26 cellular contexts compared by ENCODE assay signal in genomic region chr20:50953821-50954220, GRCh38. TPM values are rescaled to one million over a fixed set of nuclear protein-coding genes. Genes with fewer than 3 reads are reported as not detected.
DNase-seq lines count a peak whose midpoint lies in the region; ATAC-seq, FAIRE-seq and TF ChIP-seq lines count a peak whose summit lies in the region.
"Had no signal": no experiment of that assay in that cellular context is flagged by ENCODE, and none has a peak within 500 bp of the region (broad histone marks: within the 10 kb centered on the region; RNA-seq: fewer than 3 reads in every experiment).

No MANE protein-coding gene starts in this region.

- H3K4me3 Mint-ChIP-seq in MCF 10A (ENCODE audit: unreplicated experiment): no peak overlapping the region
- H3K4me3 Mint-ChIP-seq in effector memory CD8-positive, alpha-beta T cell: no peak overlapping the region
- H3K4me3 Mint-ChIP-seq: CD4-positive, alpha-beta T cell had no signal

- intact Hi-C loops in mammary epithelial cell (cut with micrococcal nuclease): no loop called here
- intact Hi-C loops in MCF 10A (cut with micrococcal nuclease): no loop called here
- intact Hi-C loops in OCI-LY7 (cut with micrococcal nuclease; ENCODE audit: unreplicated experiment): no loop called here

- ATAC-seq in RWPE2 (ENCODE audit: low read depth): peak; percentile 38; the same call in 2 of the 3 replicates
- ATAC-seq in effector memory CD8-positive, alpha-beta T cell (replicated peaks): no peak
- ATAC-seq: A549, HCT116, PC-3 had no signal

- TF ChIP-seq CTCF in mammary epithelial cell (conservative IDR thresholded peaks at IDR 0.05 in 1 of 2, IDR thresholded peaks at IDR 0.05 in 1 of 2; ENCODE audit: extremely low read depth in 1 of 2, insufficient read depth in 1 of 2, low read depth in 1 of 2, low read length in 2 of 2) (no peak), MCF 10A (IDR thresholded peaks at IDR 0.05; ENCODE audit: unreplicated experiment) (no peak), RWPE2 (IDR thresholded peaks at IDR 0.05; ENCODE audit: poor library complexity, severe bottlenecking) (no peak), keratinocyte (optimal IDR thresholded peaks at IDR 0.05 in 1 of 3, IDR thresholded peaks at IDR 0.05 in 1 of 3, conservative IDR thresholded peaks at IDR 0.05 in 1 of 3; ENCODE audit: extremely low read depth in 1 of 3, insufficient read depth in 2 of 3, low read length in 3 of 3) (no peak), OCI-LY7 (conservative IDR thresholded peaks at IDR 0.05; ENCODE audit: low read length) (no peak)

- H3K36me3 Mint-ChIP-seq in MCF 10A (ENCODE audit: insufficient read depth, unreplicated experiment): peaks cover 86% of the 10 kb centered on the region
- H3K36me3 Mint-ChIP-seq in effector memory CD8-positive, alpha-beta T cell (ENCODE audit: insufficient read depth): peaks cover 85% of the 10 kb centered on the region

- H3K4me3 ChIP-seq in mammary epithelial cell (replicated peaks in 1 of 3; ENCODE audit: insufficient read depth in 1 of 3, low read depth in 2 of 3, low read length in 3 of 3): no peak overlapping the region
- no peak overlapping the region for H3K4me3 ChIP-seq in RWPE2 (ENCODE audit: severe bottlenecking)
- no peak overlapping the region for H3K4me3 ChIP-seq in keratinocyte (ENCODE audit: control insufficient read depth in 2 of 3, extremely low read depth in 1 of 3, insufficient read depth in 2 of 3, low read depth in 1 of 3, low read length in 3 of 3)
- H3K4me3 ChIP-seq in OCI-LY7 (ENCODE audit: low read depth, low read length, poor library complexity, severe bottlenecking): no peak overlapping the region
- H3K4me3 ChIP-seq: A549; BLaER1 treated with 17β-estradiol and CSF1 and Interleukin-3, amounts not matched to agents 10 nM and 100 nM; SJSA1 had no signal

- H2AFZ ChIP-seq in mammary epithelial cell (ENCODE audit: low read depth, low read length): no peak overlapping the region
- no peak overlapping the region for H2AFZ ChIP-seq in keratinocyte (ENCODE audit: control insufficient read depth, low read length)
- H2AFZ ChIP-seq in OCI-LY7 (ENCODE audit: low read length): no peak overlapping the region

- H3K36me3 ChIP-seq in mammary epithelial cell (ENCODE audit: insufficient read depth, low read length): peaks cover 19% of the 10 kb centered on the region
- peaks cover 81% of the 10 kb centered on the region for H3K36me3 ChIP-seq in RWPE2 (ENCODE audit: low read depth)
- H3K36me3 ChIP-seq in keratinocyte (ENCODE audit: control insufficient read depth in 2 of 2, extremely low read depth in 1 of 2, insufficient read depth in 2 of 2, low read length in 2 of 2): peaks cover 17 to 23% of the 10 kb centered on the region in 2 experiments
- peaks cover 78% of the 10 kb centered on the region for H3K36me3 ChIP-seq in OCI-LY7 (ENCODE audit: insufficient read depth, low read length)

- no peak for FAIRE-seq in keratinocyte (lab: Jason Lieb, UNC)
- FAIRE-seq: A549, GM12891 had no signal

- H3K9me1 ChIP-seq in keratinocyte (ENCODE audit: control insufficient read depth, extremely low read depth, insufficient read depth, low read length): no peaks in the 10 kb centered on the region

- no peak overlapping the region for H3K9ac ChIP-seq in mammary epithelial cell (ENCODE audit: insufficient read depth, low read length)
- H3K9ac ChIP-seq in keratinocyte (ENCODE audit: control insufficient read depth, extremely low read depth, insufficient read depth, low read length): no peak overlapping the region

- no peaks in the 10 kb centered on the region for H3K9me2 ChIP-seq in OCI-LY7 (ENCODE audit: insufficient read depth, low read length)

- POLR2A ChIA-PET in MCF 10A (lab: Yijun Ruan, JAX) (no interaction called here), OCI-LY7 (lab: Charles Lee) (no interaction called here)

- peak overlapping the region; percentile 22 for H3K27ac ChIP-seq in mammary epithelial cell (ENCODE audit: insufficient read depth, low read depth, low read length)
- no peak overlapping the region for H3K27ac ChIP-seq in RWPE2 (ENCODE audit: poor library complexity, severe bottlenecking)
- peak overlapping the region; percentile 27 for H3K27ac ChIP-seq in keratinocyte (ENCODE audit: control insufficient read depth, insufficient read depth, low read length)
- no peak overlapping the region for H3K27ac ChIP-seq in OCI-LY7 (ENCODE audit: low read depth, low read length, poor library complexity, severe bottlenecking)
- H3K27ac ChIP-seq: A549; BLaER1 treated with 17β-estradiol and CSF1 and Interleukin-3, amounts not matched to agents 10 nM and 100 nM; SJSA1 had no signal

- peak; percentile 44 for DNase-seq in mammary epithelial cell
- no peak for DNase-seq in MCF 10A (ENCODE audit: unreplicated experiment)
- no peak for DNase-seq in RWPE2 (ENCODE audit: low spot score)
- no peak for DNase-seq in keratinocyte (ENCODE audit: low read depth, low spot score)
- DNase-seq in effector memory CD8-positive, alpha-beta T cell: no peak
- no peak for DNase-seq in OCI-LY7 (ENCODE audit: low spot score)
- no peak for DNase-seq in D341Med (ENCODE audit: low spot score)
- DNase-seq: AML-193; CD4-positive, alpha-beta T cell; EL; GDM1; IMR-90; KG1; NCI-H1105; NCI-H1436 treated with DMSO at 0.1 percent for 48 hours; NCI-H187 treated with DMSO at 0.1 percent for 48 hours; NCI-H2171 treated with DMSO at 0.1 percent for 48 hours; NCI-H524; NCI-H748 treated with DMSO at 0.1 percent for 48 hours; PC-3; Right ventricle myocardium superior had no signal

- no peak overlapping the region for H3K27ac Mint-ChIP-seq in MCF 10A (ENCODE audit: low read depth, unreplicated experiment)
- H3K27ac Mint-ChIP-seq in effector memory CD8-positive, alpha-beta T cell: no peak overlapping the region
- H3K27ac Mint-ChIP-seq: CD4-positive, alpha-beta T cell had no signal

- H3K9me3 Mint-ChIP-seq in MCF 10A (ENCODE audit: unreplicated experiment): no peaks in the 10 kb centered on the region
- no peaks in the 10 kb centered on the region for H3K9me3 Mint-ChIP-seq in effector memory CD8-positive, alpha-beta T cell
- H3K9me3 Mint-ChIP-seq: CD4-positive, alpha-beta T cell had no signal

- H3K4me1 ChIP-seq in mammary epithelial cell (ENCODE audit: insufficient read depth, low read length) (peaks cover 16% of the 10 kb centered on the region), RWPE2 (ENCODE audit: insufficient read depth, poor library complexity, severe bottlenecking) (peaks cover 41% of the 10 kb centered on the region), keratinocyte (ENCODE audit: control insufficient read depth, extremely low read depth, insufficient read depth, low read length) (peaks cover 11% of the 10 kb centered on the region), OCI-LY7 (ENCODE audit: insufficient read depth, low read length, poor library complexity, severe bottlenecking) (peaks cover 21% of the 10 kb centered on the region)

- no TSS peak for BruUV-seq in mammary epithelial cell (replicated peaks; lab: Mats Ljungman, UMichigan)
- no TSS peak for BruUV-seq in MCF 10A (replicated peaks; lab: Mats Ljungman, UMichigan)
- no TSS peak for BruUV-seq in OCI-LY7 (replicated peaks; lab: Mats Ljungman, UMichigan)

- H3K4me2 ChIP-seq in mammary epithelial cell (ENCODE audit: insufficient read depth, low read depth, low read length) (no peak overlapping the region), keratinocyte (ENCODE audit: control insufficient read depth, extremely low read depth, insufficient read depth, low read depth, low read length) (no peak overlapping the region), OCI-LY7 (ENCODE audit: low read length) (no peak overlapping the region)
- H3K4me2 ChIP-seq: A549; BLaER1 treated with 17β-estradiol and CSF1 and Interleukin-3, amounts not matched to agents 10 nM and 100 nM had no signal

- no peaks in the 10 kb centered on the region for H3K27me3 Mint-ChIP-seq in MCF 10A (ENCODE audit: insufficient read depth, unreplicated experiment)
- no peaks in the 10 kb centered on the region for H3K27me3 Mint-ChIP-seq in effector memory CD8-positive, alpha-beta T cell
- H3K27me3 Mint-ChIP-seq: CD4-positive, alpha-beta T cell had no signal

- peaks cover 93% of the 10 kb centered on the region for H3K79me2 ChIP-seq in mammary epithelial cell (ENCODE audit: insufficient read depth, low read length)
- peaks cover 87% of the 10 kb centered on the region for H3K79me2 ChIP-seq in keratinocyte (ENCODE audit: control insufficient read depth, insufficient read depth, low read length)
- peaks cover 78% of the 10 kb centered on the region for H3K79me2 ChIP-seq in OCI-LY7 (ENCODE audit: insufficient read depth, low read depth, low read length)

- H3K9me3 ChIP-seq in mammary epithelial cell (replicated peaks; ENCODE audit: insufficient read depth, low read length) (no peaks in the 10 kb centered on the region), RWPE2 (ENCODE audit: severe bottlenecking) (no peaks in the 10 kb centered on the region), keratinocyte (ENCODE audit: control insufficient read depth, low read depth, low read length) (no peaks in the 10 kb centered on the region), OCI-LY7 (ENCODE audit: low read length) (no peaks in the 10 kb centered on the region)
- H3K9me3 ChIP-seq: A549; BLaER1 treated with 17β-estradiol and CSF1 and Interleukin-3, amounts not matched to agents 10 nM and 100 nM; SJSA1 had no signal

- peaks cover 15% of the 10 kb centered on the region for H3K4me1 Mint-ChIP-seq in MCF 10A (ENCODE audit: insufficient read depth, unreplicated experiment)
- peaks cover 18 to 26% of the 10 kb centered on the region in 2 donors for H3K4me1 Mint-ChIP-seq in effector memory CD8-positive, alpha-beta T cell (ENCODE audit: low read depth in 2 of 2)

- H3K27me3 ChIP-seq in mammary epithelial cell (ENCODE audit: insufficient read depth, low read length) (no peaks in the 10 kb centered on the region), RWPE2 (ENCODE audit: insufficient read depth, poor library complexity, severe bottlenecking) (no peaks in the 10 kb centered on the region), keratinocyte (ENCODE audit: control insufficient read depth, extremely low read depth, insufficient read depth, low read length) (no peaks in the 10 kb centered on the region)
- H3K27me3 ChIP-seq: BLaER1 treated with 17β-estradiol and CSF1 and Interleukin-3, amounts not matched to agents 10 nM and 100 nM; SJSA1 had no signal

- CTCF ChIA-PET in mammary epithelial cell (lab: Charles Lee; ENCODE audit: low non-redundant PET): no interaction called here
- CTCF ChIA-PET in MCF 10A (lab: Yijun Ruan, JAX): no interaction called here
- CTCF ChIA-PET in OCI-LY7 (lab: Charles Lee; ENCODE audit: unreplicated experiment): no interaction called here

- in situ Hi-C loops in mammary epithelial cell (cut with MboI; ENCODE audit: low sequenced_read_pairs in 2 of 2): no loop called here

- H4K20me1 ChIP-seq in mammary epithelial cell (ENCODE audit: insufficient read depth, low read length) (no peaks in the 10 kb centered on the region), keratinocyte (ENCODE audit: control insufficient read depth, extremely low read depth, insufficient read depth, low read length) (peaks cover 9% of the 10 kb centered on the region), OCI-LY7 (ENCODE audit: insufficient read depth, low read length) (peaks cover 40% of the 10 kb centered on the region)

- dilution Hi-C loops in mammary epithelial cell (cut with HindIII; ENCODE audit: low sequenced_read_pairs) (no loop called here), keratinocyte (cut with MboI; ENCODE audit: extremely low pct_ligation_motif_present, low sequenced_read_pairs) (no loop called here)

RNA-seq across cellular contexts. Expression of gene DPM1, which starts 4.5 kb away (rescaled TPM):
- 10 to 100 TPM; 63.5 to 63.9 TPM for total RNA-seq in mammary epithelial cell
- polyA plus RNA-seq in mammary epithelial cell: 71.9 TPM
- polyA minus RNA-seq in mammary epithelial cell: 14.3 TPM
- total RNA-seq in MCF 10A (2022): 66.8 and 79.8 TPM in 2 replicates
- polyA plus RNA-seq in keratinocyte: 57.2 to 99.4 TPM (median 78.0 TPM) in 3 replicates
- 54.8 TPM for polyA plus RNA-seq in keratinocyte (2011; ENCODE audit: low read depth)
- polyA plus RNA-seq in keratinocyte (2011; cell fraction: cytosol; rRNA removed): 52.2 and 67.8 TPM in 2 replicates
- 56.3 and 100 TPM in 2 replicates for polyA plus RNA-seq in keratinocyte (2011; cell fraction: nucleus; rRNA removed)
- polyA plus RNA-seq in keratinocyte (2012; ENCODE audit: low replicate concordance): 64.9 and 71.9 TPM in 2 replicates
- polyA minus RNA-seq in keratinocyte: 4.3 to 21.9 TPM (median 14.2 TPM) in 3 replicates
- 26.7 TPM for polyA minus RNA-seq in keratinocyte (2011; cell fraction: cytosol; rRNA and poly(A)+ RNA removed)
- polyA minus RNA-seq in keratinocyte (2011; cell fraction: nucleus; rRNA and poly(A)+ RNA removed): 16.5 and 22.0 TPM in 2 replicates
- total RNA-seq in OCI-LY7 (2014; rRNA removed; shearing (Covaris generic)): 60.2 and 70.1 TPM in 2 replicates
- total RNA-seq in OCI-LY7 (2022): 68.2 and 71.2 TPM in 2 replicates

RNA-seq across cellular contexts. Expression of gene MOCS3, which starts 4.8 kb away (rescaled TPM):
- total RNA-seq in mammary epithelial cell (10 to 100 TPM in 1 of 2 donors, 1 to 10 TPM in 1; 7.2 to 10.8 TPM), MCF 10A (2022) (5.8 and 6.0 TPM in 2 replicates), OCI-LY7 (2022) (5.6 and 5.8 TPM in 2 replicates)
- polyA plus RNA-seq in mammary epithelial cell (6.8 TPM), keratinocyte (4.0 to 5.8 TPM (median 4.5 TPM) in 3 replicates)
- polyA minus RNA-seq in mammary epithelial cell (4.8 TPM), keratinocyte (6.3 to 10.3 TPM (median 7.0 TPM) in 3 replicates)
- 1.1 TPM for polyA plus RNA-seq in keratinocyte (2011; ENCODE audit: low read depth)
- 3.1 and 3.4 TPM in 2 replicates for polyA plus RNA-seq in keratinocyte (2011; cell fraction: cytosol; rRNA removed)
- 4.7 and 5.6 TPM in 2 replicates for polyA plus RNA-seq in keratinocyte (2011; cell fraction: nucleus; rRNA removed)
- 2.8 and 5.2 TPM in 2 replicates for polyA plus RNA-seq in keratinocyte (2012; ENCODE audit: low replicate concordance)
- 8.2 TPM for polyA minus RNA-seq in keratinocyte (2011; cell fraction: cytosol; rRNA and poly(A)+ RNA removed)
- polyA minus RNA-seq in keratinocyte (2011; cell fraction: nucleus; rRNA and poly(A)+ RNA removed): 7.5 and 8.1 TPM in 2 replicates
- total RNA-seq in OCI-LY7 (2014; rRNA removed; shearing (Covaris generic)): 4.8 and 7.7 TPM in 2 replicates

RNA-seq across cellular contexts. Expression of gene ADNP, which starts 22.6 kb away (rescaled TPM):
- total RNA-seq in mammary epithelial cell (10 to 100 TPM; 34.0 to 63.2 TPM), MCF 10A (2022) (62.4 and 77.5 TPM in 2 replicates), OCI-LY7 (2022) (94.9 and 105 TPM in 2 replicates)
- polyA plus RNA-seq in mammary epithelial cell (20.4 TPM), keratinocyte (21.6 to 31.3 TPM (median 29.3 TPM) in 3 replicates)
- polyA minus RNA-seq in mammary epithelial cell (69.3 TPM), keratinocyte (31.1 to 61.9 TPM (median 31.2 TPM) in 3 replicates)
- polyA plus RNA-seq in keratinocyte (2011; ENCODE audit: low read depth): 29.4 TPM
- 18.1 and 33.5 TPM in 2 replicates for polyA plus RNA-seq in keratinocyte (2011; cell fraction: cytosol; rRNA removed)
- polyA plus RNA-seq in keratinocyte (2011; cell fraction: nucleus; rRNA removed): 59.4 and 69.7 TPM in 2 replicates
- polyA plus RNA-seq in keratinocyte (2012; ENCODE audit: low replicate concordance): 34.7 and 35.3 TPM in 2 replicates
- polyA minus RNA-seq in keratinocyte (2011; cell fraction: cytosol; rRNA and poly(A)+ RNA removed): 16.7 TPM
- 31.7 and 73.8 TPM in 2 replicates for polyA minus RNA-seq in keratinocyte (2011; cell fraction: nucleus; rRNA and poly(A)+ RNA removed)
- 51.5 and 58.6 TPM in 2 replicates for total RNA-seq in OCI-LY7 (2014; rRNA removed; shearing (Covaris generic))

Comparison
In these comparisons a context has a peak if more than half of its experiments do, and no peak if none do; other contexts are left out.
1. H3K27ac ChIP-seq: peak in mammary epithelial cell (single experiment) and keratinocyte (single experiment); none in RWPE2 (single experiment) and OCI-LY7 (single experiment).